18 cellular contexts compared by ENCODE assay signal in the genomic region with DNA sequence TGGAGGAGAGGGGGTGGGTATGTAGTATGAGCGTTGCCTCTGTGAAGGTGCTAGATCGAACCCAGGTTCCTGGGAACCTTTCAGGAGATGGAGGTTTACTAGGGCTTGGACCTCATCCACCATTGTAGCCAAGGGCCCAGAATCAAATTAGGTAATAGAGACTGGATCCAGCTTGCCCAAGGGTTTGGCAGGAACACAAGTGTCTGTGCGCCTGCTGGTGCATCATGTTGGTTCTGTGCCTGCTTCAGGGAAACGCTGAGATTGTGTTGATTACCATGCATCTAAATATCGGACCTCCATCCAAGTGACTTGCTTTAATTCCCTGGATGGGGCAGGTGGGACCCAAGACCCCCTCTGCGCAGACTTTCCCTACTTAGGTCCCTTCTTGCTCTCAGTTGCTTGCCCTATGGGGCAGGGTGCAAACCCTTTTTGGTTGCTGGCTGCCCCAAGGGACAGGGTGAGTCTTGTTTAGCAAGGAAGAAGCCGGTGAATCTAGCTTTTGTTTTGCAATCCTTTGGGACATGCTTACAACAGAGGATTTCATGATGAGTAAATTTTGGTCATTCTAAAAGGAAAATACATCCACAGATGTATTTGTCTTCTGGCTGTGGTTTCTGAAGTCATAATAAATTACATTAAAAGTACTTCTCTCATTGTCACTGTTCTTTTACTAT.
DNase-seq lines count a peak whose midpoint lies in the region; ATAC-seq and TF ChIP-seq lines count a peak whose summit lies in the region.
"Had no signal": no experiment of that assay in that cellular context is flagged by ENCODE, and none has a peak within 500 bp of the region (broad histone marks: within the 10 kb centered on the region; RNA-seq: fewer than 3 reads in every experiment).

No MANE protein-coding gene starts in this region.

- H3K27ac Mint-ChIP-seq in nephron = peak overlapping the region in 2 of 3 experiments; percentile 4 to 64
- H3K27ac Mint-ChIP-seq in activated CD8-positive, alpha-beta T cell treated with anti-CD3 and anti-CD28 coated beads for 36 hours = no peak overlapping the region
- H3K27ac Mint-ChIP-seq: B cell had no signal

- H3K4me2 ChIP-seq in BLaER1 treated with 17β-estradiol and CSF1 and Interleukin-3, amounts not matched to agents 10 nM and 100 nM = peak overlapping the region; percentile 2 to 64 (median 46); a peak in 19 of 22 replicates

- TF ChIP-seq CTCF in NB4 (IDR thresholded peaks at IDR 0.05; ENCODE audit: low read depth, low read length) (no peak), epithelial cell of esophagus (IDR thresholded peaks at IDR 0.05; ENCODE audit: insufficient read depth, low read depth, low read length, missing control alignments) (no peak), nephron (IDR thresholded peaks at IDR 0.05; ENCODE audit: unreplicated experiment in 3 of 3) (no peak)
- no peak for TF ChIP-seq CTCF in activated CD8-positive, alpha-beta T cell treated with anti-CD3 and anti-CD28 coated beads for 36 hours (IDR thresholded peaks at IDR 0.05)

- no peak overlapping the region for H3K4me3 Mint-ChIP-seq in nephron
- no peak overlapping the region for H3K4me3 Mint-ChIP-seq in activated CD8-positive, alpha-beta T cell treated with anti-CD3 and anti-CD28 coated beads for 36 hours
- H3K4me3 Mint-ChIP-seq: B cell had no signal

- H3K9me3 ChIP-seq in BLaER1 treated with 17β-estradiol and CSF1 and Interleukin-3, amounts not matched to agents 10 nM and 100 nM (replicated peaks in 1 of 11) = no peaks in the 10 kb centered on the region
- H3K9me3 ChIP-seq: body of pancreas, vagina had no signal

- H3K36me3 ChIP-seq in BLaER1 treated with 17β-estradiol and CSF1 and Interleukin-3, amounts not matched to agents 10 nM and 100 nM = no peaks in the 10 kb centered on the region
- H3K36me3 ChIP-seq: vagina had no signal

- no peaks in the 10 kb centered on the region for H3K27me3 ChIP-seq in BLaER1 treated with 17β-estradiol and CSF1 and Interleukin-3, amounts not matched to agents 10 nM and 100 nM
- H3K27me3 ChIP-seq: body of pancreas, vagina had no signal

- CTCF ChIA-PET in activated CD8-positive, alpha-beta T cell treated with anti-CD3 and anti-CD28 coated beads for 36 hours (lab: Charles Lee) = no interaction called here

- H3K9me3 Mint-ChIP-seq in nephron = no peaks in the 10 kb centered on the region
- no peaks in the 10 kb centered on the region for H3K9me3 Mint-ChIP-seq in activated CD8-positive, alpha-beta T cell treated with anti-CD3 and anti-CD28 coated beads for 36 hours

- no peak for ATAC-seq in activated CD8-positive, alpha-beta T cell treated with anti-CD3 and anti-CD28 coated beads for 36 hours
- ATAC-seq: body of pancreas had no signal

- no peaks in the 10 kb centered on the region for H3K27me3 Mint-ChIP-seq in nephron (ENCODE audit: low read depth)
- H3K27me3 Mint-ChIP-seq in activated CD8-positive, alpha-beta T cell treated with anti-CD3 and anti-CD28 coated beads for 36 hours = no peaks in the 10 kb centered on the region
- H3K27me3 Mint-ChIP-seq: B cell had no signal

- POLR2A ChIA-PET in activated CD8-positive, alpha-beta T cell treated with anti-CD3 and anti-CD28 coated beads for 36 hours (lab: Charles Lee) = interaction anchor here (0.7 kb wide), 1 partner anchor 189 kb away, joined by 4 read pairs; no protein-coding TSS in a partner anchor

- DNase-seq in NB4 (ENCODE audit: low read depth) (peak; percentile 70), epithelial cell of esophagus (ENCODE audit: low read depth) (peak; percentile 81), NCI-H2107 (lab: John Stamatoyannopoulos, UW) (no peak), RKO (ENCODE audit: low spot score) (no peak), amygdala (lab: John Stamatoyannopoulos, UW) (no peak)
- no peak for DNase-seq in activated CD8-positive, alpha-beta T cell treated with anti-CD3 and anti-CD28 coated beads for 36 hours
- DNase-seq: activated gamma-delta T cell; body of pancreas; DMS79 treated with DMSO at 0.1 percent for 48 hours; effector CD8-positive, alpha-beta T cell; NCI-H1417 treated with DMSO at 0.1 percent for 48 hours; nucleus accumbens; stimulated activated naive CD4-positive, alpha-beta T cell had no signal

- no peak for TF ChIP-seq POLR2A in NB4 (IDR thresholded peaks at IDR 0.05; ENCODE audit: extremely low read depth, insufficient read length)

- H4K20me1 ChIP-seq in BLaER1 treated with 17β-estradiol and CSF1 and Interleukin-3, amounts not matched to agents 10 nM and 100 nM = no peaks in the 10 kb centered on the region

- peaks cover 16% of the 10 kb centered on the region for H3K4me1 Mint-ChIP-seq in nephron
- no peaks in the 10 kb centered on the region for H3K4me1 Mint-ChIP-seq in activated CD8-positive, alpha-beta T cell treated with anti-CD3 and anti-CD28 coated beads for 36 hours (ENCODE audit: low read depth)
- H3K4me1 Mint-ChIP-seq: B cell had no signal

- peak overlapping the region in 6 of 11 experiments; percentile 18 to 60 (median 40); a peak in 7 of 22 replicates for H3K27ac ChIP-seq in BLaER1 treated with 17β-estradiol and CSF1 and Interleukin-3, amounts not matched to agents 10 nM and 100 nM
- H3K27ac ChIP-seq: body of pancreas, vagina, VCaP had no signal

- H3K4me3 ChIP-seq in BLaER1 treated with 17β-estradiol and CSF1 and Interleukin-3, amounts not matched to agents 10 nM and 100 nM = no peak overlapping the region
- H3K4me3 ChIP-seq in NB4 (ENCODE audit: low read depth, low read length) (no peak overlapping the region), epithelial cell of esophagus (ENCODE audit: low read length) (no peak overlapping the region)
- H3K4me3 ChIP-seq: body of pancreas, vagina had no signal

- intact Hi-C loops in activated CD8-positive, alpha-beta T cell treated with anti-CD3 and anti-CD28 coated beads for 36 hours (cut with micrococcal nuclease) = no loop called here

- peaks cover 0 to 15% (median 12%) of the 10 kb centered on the region in 10 experiments; a peak in 16 of 20 replicates for H3K4me1 ChIP-seq in BLaER1 treated with 17β-estradiol and CSF1 and Interleukin-3, amounts not matched to agents 10 nM and 100 nM
- H3K4me1 ChIP-seq: body of pancreas had no signal

- no peak overlapping the region for H3K9ac ChIP-seq in BLaER1 treated with 17β-estradiol and CSF1 and Interleukin-3, amounts not matched to agents 10 nM and 100 nM

- H3K36me3 Mint-ChIP-seq in nephron (ENCODE audit: low read depth) = no peaks in the 10 kb centered on the region
- H3K36me3 Mint-ChIP-seq in activated CD8-positive, alpha-beta T cell treated with anti-CD3 and anti-CD28 coated beads for 36 hours (ENCODE audit: low read depth) = no peaks in the 10 kb centered on the region

Comparison
In these comparisons a context has a peak if more than half of its experiments do, and no peak if none do; other contexts are left out.
1. DNase-seq: peak in NB4 (single experiment) and epithelial cell of esophagus (single experiment); none in NCI-H2107 (single experiment), activated CD8-positive, alpha-beta T cell treated with anti-CD3 and anti-CD28 coated beads for 36 hours (single experiment), RKO (single experiment) and amygdala (0 of 56).